22 cellular contexts compared by ENCODE assay signal in the genomic region with DNA sequence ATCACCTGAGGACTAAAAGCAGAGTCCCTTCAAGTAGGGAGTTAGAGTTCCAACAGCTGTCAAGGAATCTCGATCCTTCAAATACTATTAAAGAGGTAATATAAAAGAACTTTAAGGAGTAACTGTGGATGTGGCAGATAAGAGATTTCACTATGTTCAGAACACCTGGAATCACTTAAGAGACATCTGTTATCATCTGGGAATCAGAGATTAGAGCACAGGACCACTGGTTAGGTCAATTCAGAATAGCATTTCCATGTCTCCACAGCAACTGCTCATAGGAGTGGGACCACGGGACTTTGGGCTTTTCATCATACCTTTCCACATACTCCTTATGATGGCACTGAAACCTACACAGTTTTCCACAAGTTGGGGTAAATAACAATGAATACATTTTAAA.
A peak's percentile ranks its signal among the peaks of the same experiment; 100 is the strongest.
DNase-seq lines count a peak whose midpoint lies in the region; FAIRE-seq and TF ChIP-seq lines count a peak whose summit lies in the region.
"Had no signal": no experiment of that assay in that cellular context is flagged by ENCODE, and none has a peak within 500 bp of the region (broad histone marks: within the 10 kb centered on the region; RNA-seq: fewer than 3 reads in every experiment).

No MANE protein-coding gene starts in this region.

- FAIRE-seq in H54 (lab: Jason Lieb, UNC): peak; percentile 11
- FAIRE-seq: A204.1, D721Med, G401.6, GM12891, GM18507 had no signal

- TF ChIP-seq CTCF in GM13976 (IDR thresholded peaks at IDR 0.05; ENCODE audit: borderline replicate concordance, control extremely low read depth, extremely low read depth, insufficient read depth, missing control alignments): no peak

- in situ Hi-C loops in GM13976 (cut with MboI; ENCODE audit: low sequenced_read_pairs, unreplicated experiment): no loop called here

- DNase-seq in NCI-H82 (lab: John Stamatoyannopoulos, UW): peak; percentile 47
- DNase-seq in NCI-H82 treated with DMSO at 0.1 percent for 48 hours (lab: John Stamatoyannopoulos, UW; ENCODE audit: unreplicated experiment): no peak
- DNase-seq in H54 (ENCODE audit: insufficient read length, low spot score): no peak
- DNase-seq in NCI-H524 (lab: John Stamatoyannopoulos, UW): peak; percentile 44 to 81
- peak; percentile 38 for DNase-seq in SK-N-DZ (ENCODE audit: low spot score)
- DNase-seq in GM13976 (ENCODE audit: low spot score): no peak
- DNase-seq in CD1c-positive myeloid dendritic cell (ENCODE audit: extremely low spot score): no peak
- DNase-seq: 8988T; ACHN; BE2C; C1 segment of cervical spinal cord; Caco-2; Calu3; CD4-positive, alpha-beta T cell; CD8-positive, alpha-beta T cell; DMS79 treated with DMSO at 0.1 percent for 48 hours; GF-D8 had no signal

- no peak for TF ChIP-seq POLR2A in H54 (IDR thresholded peaks at IDR 0.05; ENCODE audit: low read depth, low read length)

Comparison
In these comparisons a context has a peak if more than half of its experiments do, and no peak if none do; other contexts are left out.
1. DNase-seq: peak in NCI-H82 (single experiment), NCI-H524 (2 of 2) and SK-N-DZ (single experiment); none in NCI-H82 treated with DMSO at 0.1 percent for 48 hours (single experiment), H54 (single experiment), GM13976 (single experiment) and CD1c-positive myeloid dendritic cell (single experiment).